Comparison of ENCODE assay signal across 8 cellular contexts in the genomic region with DNA sequence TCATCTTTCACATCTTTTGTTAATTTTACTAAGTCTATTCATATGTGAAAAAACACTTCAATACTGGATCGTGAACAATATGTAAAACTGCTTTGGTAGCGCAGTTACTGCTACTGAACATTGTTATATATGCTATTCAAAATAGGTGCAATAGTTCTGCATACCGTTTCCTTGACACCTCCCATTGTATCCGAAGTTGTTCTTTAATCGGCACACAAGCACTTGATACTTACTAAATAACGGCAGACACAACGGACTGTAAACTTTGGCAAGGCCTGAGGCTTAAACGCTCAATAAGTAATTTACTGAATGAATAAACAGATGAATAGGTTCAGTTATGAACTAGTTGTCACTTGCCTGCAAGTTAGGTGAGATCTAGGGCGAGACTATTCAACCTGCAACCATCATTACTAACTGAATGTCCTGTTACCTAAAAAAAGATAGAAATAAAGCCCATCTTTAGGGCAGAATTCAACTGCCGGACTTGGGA. TPM values are rescaled to one million over a fixed set of nuclear protein-coding genes. Genes with fewer than 3 reads are reported as not detected.
DNase-seq lines count a peak whose midpoint lies in the region; ATAC-seq and TF ChIP-seq lines count a peak whose summit lies in the region.

No MANE protein-coding gene starts in this region.

- peaks cover 7% of the 10 kb centered on the region for H3K9me3 ChIP-seq in A673 (ENCODE audit: low read depth, low read length, poor library complexity, severe bottlenecking)
- no peaks in the 10 kb centered on the region for H3K9me3 ChIP-seq in endocrine pancreas (ENCODE audit: control insufficient read depth, low read length)
- H3K9me3 ChIP-seq in neutrophil, result no peaks in the 10 kb centered on the region

- H3K27ac ChIP-seq in A673 (ENCODE audit: low read depth, low read length, poor library complexity, severe bottlenecking) (peak overlapping the region; percentile 91), neutrophil (peak overlapping the region; percentile 75)

- TF ChIP-seq CTCF in A673 (conservative IDR thresholded peaks at IDR 0.05; ENCODE audit: low read depth, low read length), result no peak
- no peak for TF ChIP-seq CTCF in NB4 (IDR thresholded peaks at IDR 0.05; ENCODE audit: low read depth, low read length)
- no peak for TF ChIP-seq CTCF in neutrophil (IDR thresholded peaks at IDR 0.05)

- H3K27me3 ChIP-seq in A673 (replicated peaks; ENCODE audit: insufficient read depth, low read depth, low read length, poor library complexity), result no peaks in the 10 kb centered on the region
- no peaks in the 10 kb centered on the region for H3K27me3 ChIP-seq in endocrine pancreas (ENCODE audit: control insufficient read depth, insufficient read depth, low read length)
- no peaks in the 10 kb centered on the region for H3K27me3 ChIP-seq in neutrophil

- H3K9ac ChIP-seq in endocrine pancreas (ENCODE audit: control insufficient read depth, insufficient read depth, low read length), result peak overlapping the region; percentile 96

- CTCF ChIA-PET in A673 (lab: Charles Lee), result no interaction called here

- DNase-seq in A673 (ENCODE audit: low spot score) (peak; percentile 4), NB4 (ENCODE audit: low read depth) (no peak), activated gamma-delta T cell treated with Interleukin-2 at 50 U/mL for 16 hours (no peak), AG20443 (ENCODE audit: low spot score) (no peak), SKM-1 (lab: John Stamatoyannopoulos, UW; ENCODE audit: unreplicated experiment) (no peak)

- intact Hi-C loops in A673 (cut with micrococcal nuclease; ENCODE audit: unreplicated experiment), result no loop called here

- TF ChIP-seq POLR2A in NB4 (IDR thresholded peaks at IDR 0.05; ENCODE audit: extremely low read depth, insufficient read length), result no peak

- H3K4me3 ChIP-seq in A673 (ENCODE audit: low read depth, low read length, poor library complexity, severe bottlenecking) (peak overlapping the region; percentile 63), NB4 (ENCODE audit: low read depth, low read length) (peak overlapping the region; percentile 99), endocrine pancreas (ENCODE audit: control insufficient read depth, insufficient read depth, low read length) (peak overlapping the region; percentile 99), neutrophil (ENCODE audit: low read depth in 1 of 2, low read length in 1 of 2) (peak overlapping the region; percentile 74 to 96)

- H3K36me3 ChIP-seq in A673 (ENCODE audit: insufficient read depth, low read length, poor library complexity, severe bottlenecking) (peaks cover 29% of the 10 kb centered on the region), endocrine pancreas (ENCODE audit: control insufficient read depth, insufficient read depth, low read length) (peaks cover 6% of the 10 kb centered on the region), neutrophil (peaks cover 4% of the 10 kb centered on the region)

- POLR2A ChIA-PET in A673 (lab: Charles Lee; ENCODE audit: low non-redundant PET), result no interaction called here

- TSS peak; percentile 76 for BruUV-seq in A673 (replicated peaks; lab: Mats Ljungman, UMichigan)

- H3K4me1 ChIP-seq in A673 (ENCODE audit: insufficient read depth, low read length, poor library complexity, severe bottlenecking) (peaks cover 24% of the 10 kb centered on the region), endocrine pancreas (ENCODE audit: control insufficient read depth, insufficient read depth, low read length) (peaks cover 22% of the 10 kb centered on the region), neutrophil (ENCODE audit: control insufficient read depth in 1 of 2, insufficient read depth in 1 of 2, low read depth in 1 of 2, low read length in 1 of 2) (peaks cover 27 to 29% of the 10 kb centered on the region in 2 experiments)

- ATAC-seq in GM19397 (IDR thresholded peaks at IDR 0.05; ENCODE audit: unreplicated experiment), result peak; percentile 5

RNA-seq across cellular contexts. Expression of gene ANAPC10, which starts 0.6 kb away (rescaled TPM):
- total RNA-seq in A673 (2021), result 27.6 and 30.5 TPM in 2 replicates

RNA-seq across cellular contexts. Expression of gene ABCE1, which starts 0.7 kb away (rescaled TPM):
- total RNA-seq in A673 (2021), result 149 and 163 TPM in 2 replicates
